30 cellular contexts compared by ENCODE assay signal in the genomic region with DNA sequence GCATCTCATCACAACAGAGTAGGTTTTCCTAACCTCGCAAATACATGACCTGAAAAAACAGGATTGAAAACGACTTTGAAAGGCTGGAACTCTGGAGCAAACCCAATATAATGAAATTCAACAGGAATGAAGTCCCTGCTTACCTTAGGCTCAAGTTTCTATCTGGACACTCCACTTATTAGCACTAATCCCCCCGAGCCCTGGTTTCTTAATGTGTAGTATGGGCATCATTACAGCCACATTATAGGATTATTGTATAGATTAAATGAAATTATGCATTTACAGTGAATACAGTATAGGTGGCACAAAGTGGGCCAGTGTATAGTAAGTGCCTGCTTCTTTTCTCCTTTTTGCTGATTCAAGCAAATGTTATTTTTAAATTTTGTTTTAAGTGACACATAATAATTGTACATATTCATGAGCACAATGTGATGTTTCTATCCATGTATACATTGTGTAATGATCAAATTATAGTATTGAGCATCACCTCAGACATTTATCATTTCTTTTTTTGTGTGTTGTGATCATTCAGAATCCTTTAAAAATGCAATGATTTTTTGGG.
"Had no signal": no experiment of that assay in that cellular context is flagged by ENCODE, and none has a peak within 500 bp of the region (broad histone marks: within the 10 kb centered on the region; RNA-seq: fewer than 3 reads in every experiment).

No MANE protein-coding gene starts in this region.

- ATAC-seq: activated T-cell treated with anti-CD3 and anti-CD28 coated beads, Interleukin-2, amount 50 U/mL, for 4 hours; activated T-helper 17 cell treated with anti-CD3 and anti-CD28 coated beads, Interleukin-2, amount 50 U/mL, for 72 hours; esophagus mucosa; gastrocnemius medialis; heart left ventricle; WTC11 had no signal

- H3K27ac ChIP-seq: brain microvascular endothelial cell, coronary artery, dorsolateral prefrontal cortex, gastrocnemius medialis, heart left ventricle had no signal

- H3K4me3 ChIP-seq: coronary artery, dorsolateral prefrontal cortex, gastrocnemius medialis, heart left ventricle had no signal

- H3K4me1 Mint-ChIP-seq: activated CD4-positive, alpha-beta memory T cell treated with anti-CD3 and anti-CD28 coated beads, Interleukin-2, amount 10 ng/mL, durations not matched to agents 7 days and 5 days; activated T-helper 17 cell treated with anti-CD3 and anti-CD28 coated beads, Interleukin-2, amount 50 U/mL, for 72 hours; central memory CD8-positive, alpha-beta T cell had no signal

- FAIRE-seq: astrocyte, bronchial epithelial cell had no signal

- H3K9me3 ChIP-seq: gastrocnemius medialis, heart left ventricle had no signal

- H3K4me3 Mint-ChIP-seq: activated CD4-positive, alpha-beta memory T cell treated with anti-CD3 and anti-CD28 coated beads, Interleukin-2, amount 10 ng/mL, durations not matched to agents 7 days and 5 days; activated CD4-positive, alpha-beta T cell treated with anti-CD3 and anti-CD28 coated beads, Interleukin-2, amount 10 ng/mL, durations not matched to agents 7 days and 5 days; activated naive CD8-positive, alpha-beta T cell; activated T-cell treated with anti-CD3 and anti-CD28 coated beads, Interleukin-2, amount 50 U/mL, for 4 hours; activated T-helper 17 cell treated with anti-CD3 and anti-CD28 coated beads, Interleukin-2, amount 50 U/mL, for 72 hours; central memory CD8-positive, alpha-beta T cell; dendritic cell treated with granulocyte-macrophage colony-stimulating factor and Interleukin-4, amounts not matched to agents 40 ng/mL and 50 ng/mL, for 4 days; endodermal cell; WTC11 had no signal

- H3K9me3 Mint-ChIP-seq: activated CD4-positive, alpha-beta memory T cell treated with anti-CD3 and anti-CD28 coated beads, Interleukin-2, amount 10 ng/mL, durations not matched to agents 7 days and 5 days; activated CD4-positive, alpha-beta T cell treated with anti-CD3 and anti-CD28 coated beads, Interleukin-2, amount 10 ng/mL, durations not matched to agents 7 days and 5 days; central memory CD8-positive, alpha-beta T cell; endodermal cell had no signal

- H3K36me3 Mint-ChIP-seq: activated naive CD8-positive, alpha-beta T cell; WTC11 had no signal

- H3K4me1 ChIP-seq: gastrocnemius medialis had no signal

- H3K27ac Mint-ChIP-seq: activated CD4-positive, alpha-beta memory T cell treated with anti-CD3 and anti-CD28 coated beads, Interleukin-2, amount 10 ng/mL, durations not matched to agents 7 days and 5 days; activated CD4-positive, alpha-beta T cell treated with anti-CD3 and anti-CD28 coated beads, Interleukin-2, amount 10 ng/mL, durations not matched to agents 7 days and 5 days; activated naive CD8-positive, alpha-beta T cell; activated T-helper 17 cell treated with anti-CD3 and anti-CD28 coated beads, Interleukin-2, amount 50 U/mL, for 72 hours; dendritic cell treated with granulocyte-macrophage colony-stimulating factor and Interleukin-4, amounts not matched to agents 40 ng/mL and 50 ng/mL, for 4 days; endodermal cell; WTC11 had no signal

- DNase-seq: activated CD4-positive, alpha-beta memory T cell treated with anti-CD3 and anti-CD28 coated beads, Interleukin-2, amount 10 ng/mL, durations not matched to agents 7 days and 5 days; activated CD4-positive, alpha-beta T cell treated with anti-CD3 and anti-CD28 coated beads for 1 hour; activated CD4-positive, alpha-beta T cell treated with anti-CD3 and anti-CD28 coated beads for 4 hours; activated CD4-positive, alpha-beta T cell treated with anti-CD3 and anti-CD28 coated beads, Interleukin-2, amount 10 ng/mL, durations not matched to agents 7 days and 5 days; activated CD4-positive, alpha-beta T cell treated with anti-CD3 and anti-CD28 coated beads, Interleukin-2, amount 50 U/mL, for 4 hours; activated CD8-positive, alpha-beta memory T cell treated with anti-CD3 and anti-CD28 coated beads for 24 hours; activated effector memory CD4-positive, alpha-beta T cell treated with Interleukin-2 at 50 U/mL for 16 hours; activated gamma-delta T cell treated with Interleukin-2 at 50 U/mL for 16 hours; activated naive CD4-positive, alpha-beta T cell treated with anti-CD3 and anti-CD28 coated beads, Interleukin-2, amount 50 U/mL, for 16 hours; activated naive CD4-positive, alpha-beta T cell treated with Interleukin-2 at 50 U/mL for 16 hours; activated T-cell treated with anti-CD3 and anti-CD28 coated beads, Interleukin-2, amount 50 U/mL, for 4 hours; amniotic stem cell; anterior cingulate cortex; brain microvascular endothelial cell; dorsolateral prefrontal cortex; effector memory CD4-positive, alpha-beta T cell; endodermal cell; gastrocnemius medialis; glutamatergic neuron; heart left ventricle; hypothalamus had no signal
